ENCODE assay signal across 10 cellular contexts in genomic region chr2:9251154-9252001, GRCh38. TPM values are rescaled to one million over a fixed set of nuclear protein-coding genes. Genes with fewer than 3 reads are reported as not detected.
DNase-seq lines count a peak whose midpoint lies in the region; ATAC-seq and TF ChIP-seq lines count a peak whose summit lies in the region.
"Had no signal": no experiment of that assay in that cellular context is flagged by ENCODE, and none has a peak within 500 bp of the region (broad histone marks: within the 10 kb centered on the region; RNA-seq: fewer than 3 reads in every experiment).

No MANE protein-coding gene starts in this region.

- H3K4me1 Mint-ChIP-seq in nephron: peaks cover 74% of the 10 kb centered on the region
- H3K4me1 Mint-ChIP-seq in T-cell: no peaks in the 10 kb centered on the region
- H3K4me1 Mint-ChIP-seq: stimulated activated naive B cell treated with anti-CD40 and anti-IgM and Interleukin-4, amounts not matched to agents 10 μg/mL and 1 μg/mL and 100 μg/mL, for 72 hours had no signal

- no peaks in the 10 kb centered on the region for H4K20me1 ChIP-seq in MM.1S (ENCODE audit: insufficient read depth, low read length)

- no peak overlapping the region for H2AFZ ChIP-seq in MM.1S (ENCODE audit: low read length)

- POLR2A ChIA-PET in RWPE1 (lab: Yijun Ruan, JAX; ENCODE audit: low non-redundant PET) (interaction anchor here (0.6 kb wide), 1 partner anchor 43 kb away, joined by 3 read pairs; no protein-coding TSS in a partner anchor), T-cell (lab: Charles Lee) (interaction anchor here in 1 of 2 donors (0.7 kb wide), 1 partner anchor 1539 kb away, joined by 3 read pairs; no protein-coding TSS in a partner anchor)

- TF ChIP-seq CTCF in AG10803 (conservative IDR thresholded peaks at IDR 0.05; ENCODE audit: low read length) (no peak; the same call in 1 of the 2 replicates), RWPE1 (conservative IDR thresholded peaks at IDR 0.05; ENCODE audit: low read depth) (no peak), nephron (IDR thresholded peaks at IDR 0.05; ENCODE audit: unreplicated experiment in 3 of 3) (no peak), MM.1S (IDR thresholded peaks at IDR 0.05; ENCODE audit: low read length) (no peak)

- H3K27ac Mint-ChIP-seq in nephron (peak overlapping the region; percentile 19 to 74 (median 53)), T-cell (no peak overlapping the region)
- H3K27ac Mint-ChIP-seq: stimulated activated naive B cell treated with anti-CD40 and anti-IgM and Interleukin-4, amounts not matched to agents 10 μg/mL and 1 μg/mL and 100 μg/mL, for 72 hours had no signal

- peak; percentile 95 for DNase-seq in AG10803 (ENCODE audit: low read depth)
- DNase-seq in RWPE1 (ENCODE audit: low spot score): peak; percentile 87
- DNase-seq in T-cell: no peak
- no peak for DNase-seq in NCI-H2227 treated with DMSO at 0.1 percent for 48 hours (lab: John Stamatoyannopoulos, UW)
- no peak for DNase-seq in MM.1S
- DNase-seq: body of pancreas; stimulated activated naive B cell treated with anti-CD40 and anti-IgM and Interleukin-4, amounts not matched to agents 10 μg/mL and 1 μg/mL and 100 μg/mL, for 72 hours had no signal

- H3K4me2 ChIP-seq in MM.1S (ENCODE audit: low read depth, low read length): no peak overlapping the region

- H3K27ac ChIP-seq in RWPE1 (peak overlapping the region; percentile 95), MM.1S (ENCODE audit: low read length) (no peak overlapping the region)
- H3K27ac ChIP-seq: body of pancreas had no signal

- H3K36me3 Mint-ChIP-seq in nephron (ENCODE audit: low read depth): peaks cover 3% of the 10 kb centered on the region
- H3K36me3 Mint-ChIP-seq in T-cell: no peaks in the 10 kb centered on the region

- CTCF ChIA-PET in RWPE1 (lab: Yijun Ruan, JAX): no interaction called here
- CTCF ChIA-PET in T-cell (lab: Charles Lee): no interaction called here

- no peaks in the 10 kb centered on the region for H3K79me2 ChIP-seq in MM.1S (ENCODE audit: low read length)

- peak; percentile 74 for ATAC-seq in esophagus mucosa
- no peak for ATAC-seq in T-cell (replicated peaks in 1 of 4)
- ATAC-seq in GM21447 (IDR thresholded peaks at IDR 0.05; ENCODE audit: unreplicated experiment): no peak
- ATAC-seq: body of pancreas; stimulated activated naive B cell treated with anti-CD40 and anti-IgM and Interleukin-4, amounts not matched to agents 10 μg/mL and 1 μg/mL and 100 μg/mL, for 72 hours had no signal

- H3K9me2 ChIP-seq in MM.1S (replicated peaks; ENCODE audit: insufficient read depth, low read length): no peaks in the 10 kb centered on the region

- H3K27me3 ChIP-seq in MM.1S (replicated peaks; ENCODE audit: insufficient read depth, low read length): no peaks in the 10 kb centered on the region
- H3K27me3 ChIP-seq: body of pancreas had no signal

- H3K4me3 ChIP-seq in AG10803 (ENCODE audit: low read length) (no peak overlapping the region), MM.1S (ENCODE audit: low read length) (no peak overlapping the region)
- H3K4me3 ChIP-seq: body of pancreas had no signal

- H3F3A ChIP-seq in MM.1S (ENCODE audit: insufficient read depth, low read length): no peaks in the 10 kb centered on the region

- no peak overlapping the region for H3K4me3 Mint-ChIP-seq in nephron
- H3K4me3 Mint-ChIP-seq in T-cell: no peak overlapping the region
- H3K4me3 Mint-ChIP-seq: stimulated activated naive B cell treated with anti-CD40 and anti-IgM and Interleukin-4, amounts not matched to agents 10 μg/mL and 1 μg/mL and 100 μg/mL, for 72 hours had no signal

- no peaks in the 10 kb centered on the region for H3K36me3 ChIP-seq in MM.1S (replicated peaks; ENCODE audit: insufficient read depth, low read length)

- no peaks in the 10 kb centered on the region for H3K9me3 ChIP-seq in MM.1S (replicated peaks; ENCODE audit: insufficient read depth, low read length)
- H3K9me3 ChIP-seq: body of pancreas had no signal

- no peaks in the 10 kb centered on the region for H3K27me3 Mint-ChIP-seq in nephron (ENCODE audit: low read depth)
- H3K27me3 Mint-ChIP-seq in T-cell: peaks cover 19 to 22% of the 10 kb centered on the region in 2 donors

- H3K4me1 ChIP-seq in MM.1S (ENCODE audit: low read length): no peaks in the 10 kb centered on the region

- H3K9me3 Mint-ChIP-seq in nephron (no peaks in the 10 kb centered on the region), T-cell (no peaks in the 10 kb centered on the region)
- H3K9me3 Mint-ChIP-seq: stimulated activated naive B cell treated with anti-CD40 and anti-IgM and Interleukin-4, amounts not matched to agents 10 μg/mL and 1 μg/mL and 100 μg/mL, for 72 hours had no signal

- no peak overlapping the region for H3K9ac ChIP-seq in MM.1S (ENCODE audit: low read length)

RNA-seq across cellular contexts. Expression of gene ASAP2, which starts 44.8 kb away (rescaled TPM):
- total RNA-seq in esophagus mucosa: 6.4 TPM
- under 1 TPM in 4 of 5 donors, not detected in 1; 0.10 to 0.38 (median 0.27) TPM for total RNA-seq in T-cell

Comparison
In these comparisons a context has a peak if more than half of its experiments do, and no peak if none do; other contexts are left out.
1. DNase-seq: peak in AG10803 (single experiment) and RWPE1 (single experiment); none in T-cell (0 of 34), NCI-H2227 treated with DMSO at 0.1 percent for 48 hours (single experiment) and MM.1S (single experiment).
2. H3K27ac Mint-ChIP-seq: peak in nephron (3 of 3); none in T-cell (0 of 2).